In genomic region chr19:41397086-41398041, GRCh38 we compare ENCODE assay signal across 8 cellular contexts. TPM values are rescaled to one million over a fixed set of nuclear protein-coding genes. Genes with fewer than 3 reads are reported as not detected.
DNase-seq lines count a peak whose midpoint lies in the region; ATAC-seq lines count a peak whose summit lies in the region.

Gene BCKDHA (plus strand): TSS chr19:41397818. CDS start chr19:41397828, 10 bp downstream.
Gene EXOSC5 (minus strand): TSS chr19:41397359. CDS start chr19:41397328, 31 bp downstream.

- WGBS in aorta, 2 donors: 0 to 1% methylated on average over 50 of the region's 50 CpGs

- peak; percentile 99 for DNase-seq in NCI-H2081 (lab: John Stamatoyannopoulos, UW)
- DNase-seq in T1000 (lab: John Stamatoyannopoulos, UW): peak; percentile 98
- DNase-seq in astrocyte of the hippocampus (ENCODE audit: low read depth, low spot score): peak; percentile 100
- peak; percentile 100 for DNase-seq in hepatic stellate cell (ENCODE audit: low spot score)
- DNase-seq in aorta: peak; percentile 99 to 100

- H3K36me3 ChIP-seq in rectal smooth muscle tissue (ENCODE audit: control insufficient read depth, insufficient read depth, low read length) (no peaks in the 10 kb centered on the region), aorta (ENCODE audit: control insufficient read depth in 1 of 2, insufficient read depth in 2 of 2, low read length in 1 of 2) (no peaks in the 10 kb centered on the region)

- no peaks in the 10 kb centered on the region for H3K27me3 ChIP-seq in rectal smooth muscle tissue (ENCODE audit: control insufficient read depth, insufficient read depth, low read length)
- H3K27me3 ChIP-seq in aorta (ENCODE audit: control insufficient read depth in 1 of 2, insufficient read depth in 2 of 2, low read length in 1 of 2): no peaks in the 10 kb centered on the region

- H3K4me3 ChIP-seq in rectal smooth muscle tissue (ENCODE audit: low read length) (peak within 1 kb of the TSS; percentile 99), aorta (ENCODE audit: low read length in 2 of 2) (peak within 1 kb of the TSS; percentile 35 to 93)

- no peaks in the 10 kb centered on the region for H3K9me3 ChIP-seq in aorta (ENCODE audit: control insufficient read depth, low read length)

- peak within 1 kb of the TSS; percentile 98 for H3K9ac ChIP-seq in rectal smooth muscle tissue (ENCODE audit: low read length)

- H3K27ac ChIP-seq in rectal smooth muscle tissue (ENCODE audit: low read depth, low read length) (peak within 1 kb of the TSS; percentile 96), aorta (ENCODE audit: low read depth in 1 of 2, low read length in 2 of 2) (peak within 1 kb of the TSS in 1 of 2 donors; percentile 43)

- peak; percentile 48 for ATAC-seq in GM18508 (IDR thresholded peaks at IDR 0.05; ENCODE audit: insufficient read depth, unreplicated experiment)
- ATAC-seq in HG03025 (IDR thresholded peaks at IDR 0.05; ENCODE audit: low FRiP score, unreplicated experiment): peak; percentile 77
- peak; percentile 100 for ATAC-seq in aorta (ENCODE audit: low FRiP score)

- H3K4me1 ChIP-seq in rectal smooth muscle tissue (ENCODE audit: control insufficient read depth, insufficient read depth, low read length) (peaks cover 9% of the 10 kb centered on the region), aorta (ENCODE audit: control insufficient read depth in 1 of 2, insufficient read depth in 2 of 2, low read length in 2 of 2) (no peaks in the 10 kb centered on the region)

- intact Hi-C loops in aorta (cut with DNase I): loop anchor here in 1 of 2 donors (5.0 kb wide), 1 partner anchor 40 kb away; the partner anchor contains the start of gene DMAC2

RNA-seq across cellular contexts. Expression of gene BCKDHA, which starts in this region (rescaled TPM):
- 10 to 100 TPM; 11.6 to 15.2 TPM for total RNA-seq in aorta
- polyA plus RNA-seq in aorta: 10 to 100 TPM; 11.1 to 50.6 TPM

RNA-seq across cellular contexts. Expression of gene EXOSC5, which starts in this region (rescaled TPM):
- 1 to 10 TPM; 5.5 to 8.7 TPM for total RNA-seq in aorta
- polyA plus RNA-seq in aorta: 10 to 100 TPM in 1 of 2 donors, 1 to 10 TPM in 1; 9.9 to 15.4 TPM

Comparison
In these comparisons a context has a peak if more than half of its experiments do, and no peak if none do; other contexts are left out.
1. ATAC-seq: peak in every context shown above with its lines; median percentile 100 in aorta; 77 in HG03025; 48 in GM18508.